In the genomic region with DNA sequence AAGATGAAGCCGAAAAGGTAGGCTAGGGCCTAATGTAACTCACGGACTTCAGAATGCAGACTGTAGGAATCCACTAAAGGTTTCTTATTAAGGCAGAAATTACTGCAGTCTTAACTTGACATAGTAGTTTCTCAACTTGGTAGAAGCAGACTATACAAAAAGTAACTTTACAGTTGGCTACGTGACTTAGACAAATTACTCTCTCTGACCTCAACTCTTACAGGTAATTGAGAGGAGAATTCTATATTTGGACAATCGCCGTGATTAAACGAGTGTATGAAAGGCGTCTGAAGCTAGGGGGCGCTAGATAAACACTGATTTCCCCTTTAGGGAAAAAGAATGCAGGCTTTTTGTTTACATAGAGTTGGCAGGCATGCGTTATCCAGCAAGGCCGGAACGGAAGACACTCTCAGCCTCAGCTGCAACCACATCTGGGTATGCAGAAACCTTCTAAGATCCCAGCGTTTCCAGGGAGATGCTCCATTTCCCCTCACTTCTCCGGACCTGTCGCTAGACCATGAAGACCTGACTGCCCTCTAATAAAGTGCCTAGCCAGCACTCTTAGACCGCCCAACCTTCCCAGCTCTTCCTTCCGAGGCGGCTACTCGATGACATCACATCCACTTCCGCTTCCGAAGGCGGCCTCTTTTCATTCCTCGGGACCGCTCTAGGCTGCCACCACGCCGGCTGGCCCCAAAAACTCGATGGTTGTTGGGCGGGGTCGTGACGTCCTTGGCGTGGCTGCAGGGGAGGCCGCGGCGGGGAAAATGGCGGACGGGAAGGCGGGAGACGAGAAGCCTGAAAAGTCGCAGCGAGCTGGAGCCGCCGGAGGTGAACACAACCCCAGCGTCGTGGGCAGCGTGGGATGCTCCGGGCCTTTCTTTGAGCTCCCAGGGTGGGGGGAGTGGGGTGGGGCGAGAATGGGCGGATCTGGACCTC, we compare ENCODE assay signal across 1 cellular context.
TF ChIP-seq lines count a peak whose summit lies in the region.

A gene with protein sequence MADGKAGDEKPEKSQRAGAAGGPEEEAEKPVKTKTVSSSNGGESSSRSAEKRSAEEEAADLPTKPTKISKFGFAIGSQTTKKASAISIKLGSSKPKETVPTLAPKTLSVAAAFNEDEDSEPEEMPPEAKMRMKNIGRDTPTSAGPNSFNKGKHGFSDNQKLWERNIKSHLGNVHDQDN (plus strand): TSS at position 732 of the 939 bp plus-strand sequence. CDS start 36 bp downstream, at position 768.

TF ChIP-seq in H1, 55 proteins besides CTCF, POLR2A, EP300 and RAD21 (continues in another document):
- TF ChIP-seq TAF7 (optimal IDR thresholded peaks at IDR 0.05; ENCODE audit: borderline replicate concordance, low read depth, low read length) (peak; percentile 95), YY1 (IDR thresholded peaks at IDR 0.05; ENCODE audit: low read depth, low read length) (peak; percentile 97), GABPA (IDR thresholded peaks at IDR 0.05; ENCODE audit: borderline replicate concordance, insufficient read depth, low read length) (peak; percentile 86), JUN (IDR thresholded peaks at IDR 0.05; ENCODE audit: low read depth, low read length) (peak; percentile 43; the same call in 1 of the 2 replicates), RXRA (IDR thresholded peaks at IDR 0.05; ENCODE audit: insufficient read depth, low read depth, low read length) (no peak), TCF12 (IDR thresholded peaks at IDR 0.05; ENCODE audit: low read depth, low read length) (no peak), MAFK (IDR thresholded peaks at IDR 0.05; ENCODE audit: low read depth, low read length) (peak; percentile 87), KDM1A (IDR thresholded peaks at IDR 0.05; ENCODE audit: borderline replicate concordance, low read length) (no peak), NRF1 (IDR thresholded peaks at IDR 0.05; ENCODE audit: low read depth, low read length) (no peak), TAF1 (IDR thresholded peaks at IDR 0.05; ENCODE audit: low read depth, low read length) (peak; percentile 97), POLR2AphosphoS5 (IDR thresholded peaks at IDR 0.05; ENCODE audit: low read depth, low read length) (peak; percentile 97), SIX5 (IDR thresholded peaks at IDR 0.05; ENCODE audit: low read depth, low read length) (peak; percentile 13; the same call in 1 of the 2 replicates), SP4 (IDR thresholded peaks at IDR 0.05; ENCODE audit: low read length) (0 out of 2 replicates have a peak, but pooled peaks have one; percentile 24), CEBPB (IDR thresholded peaks at IDR 0.05; ENCODE audit: low read depth, low read length) (no peak), SP1 (IDR thresholded peaks at IDR 0.05; ENCODE audit: low read depth, low read length) (peak; percentile 26; the same call in 1 of the 2 replicates), ASH2L (IDR thresholded peaks at IDR 0.05; ENCODE audit: low read length) (peak; percentile 93), KDM4A (IDR thresholded peaks at IDR 0.05; ENCODE audit: low read depth, low read length, severe bottlenecking) (peak; percentile 30), CTBP2 (IDR thresholded peaks at IDR 0.05; ENCODE audit: borderline replicate concordance, insufficient read depth, insufficient read length, low read length) (no peak), CBX8 (IDR thresholded peaks at IDR 0.05; ENCODE audit: borderline replicate concordance, low read depth, low read length) (no peak), EGR1 (IDR thresholded peaks at IDR 0.05; ENCODE audit: borderline replicate concordance, low read depth, low read length) (peak; percentile 92), TEAD4 (IDR thresholded peaks at IDR 0.05; ENCODE audit: low read depth, low read length) (peak; percentile 85), CREB1 (IDR thresholded peaks at IDR 0.05) (peak; percentile 93), RBBP5 (IDR thresholded peaks at IDR 0.05; ENCODE audit: borderline replicate concordance, low read depth, low read length) (peak; percentile 73), CBX5 (IDR thresholded peaks at IDR 0.05; ENCODE audit: low read depth, low read length) (no peak), JUND (IDR thresholded peaks at IDR 0.05; ENCODE audit: low read length) (peak; percentile 78), SP2 (IDR thresholded peaks at IDR 0.05; ENCODE audit: low read length) (peak; percentile 90), SAP30 (IDR thresholded peaks at IDR 0.05; ENCODE audit: insufficient read depth, insufficient replicate concordance, low read length) (peak; percentile 100), SIRT6 (IDR thresholded peaks at IDR 0.05; ENCODE audit: low read length) (peak; percentile 37), BACH1 (IDR thresholded peaks at IDR 0.05; ENCODE audit: low read length) (no peak), SRF (IDR thresholded peaks at IDR 0.05; ENCODE audit: low read depth, low read length) (no peak), BRCA1 (IDR thresholded peaks at IDR 0.05; ENCODE audit: low read depth, low read length) (no peak), FOSL1 (IDR thresholded peaks at IDR 0.05; ENCODE audit: insufficient read depth, low read depth, low read length) (no peak), ZNF274 (IDR thresholded peaks at IDR 0.05; ENCODE audit: borderline replicate concordance, extremely low read depth, low read length) (no peak), HDAC6 (IDR thresholded peaks at IDR 0.05; ENCODE audit: low read depth, low read length) (no peak), SIN3A (conservative IDR thresholded peaks at IDR 0.05 in 1 of 2, IDR thresholded peaks at IDR 0.05 in 1 of 2; ENCODE audit: low read depth in 1 of 2, low read length in 2 of 2) (peak; percentile 92 to 93), CHD2 (IDR thresholded peaks at IDR 0.05; ENCODE audit: low read length) (no peak), GTF2F1 (IDR thresholded peaks at IDR 0.05; ENCODE audit: borderline replicate concordance, low read depth, low read length) (0 out of 2 replicates have a peak, but pooled peaks have one; percentile 15), EZH2 (IDR thresholded peaks at IDR 0.05; ENCODE audit: low read depth, low read length, severe bottlenecking) (no peak), NANOG (IDR thresholded peaks at IDR 0.05; ENCODE audit: insufficient read depth, low read depth, low read length, poor library complexity, severe bottlenecking) (peak; percentile 29), CHD1 (IDR thresholded peaks at IDR 0.05; ENCODE audit: low read depth, low read length) (no peak), RFX5 (IDR thresholded peaks at IDR 0.05; ENCODE audit: borderline replicate concordance, low read depth, low read length) (no peak), SUZ12 (IDR thresholded peaks at IDR 0.05; ENCODE audit: low read length) (no peak), RNF2 (IDR thresholded peaks at IDR 0.05; ENCODE audit: borderline replicate concordance, low read depth, low read length, missing control alignments, poor library complexity, severe bottlenecking) (no peak), BCL11A (IDR thresholded peaks at IDR 0.05; ENCODE audit: low read depth in 2 of 2, low read length in 2 of 2) (no peak), HDAC2 (IDR thresholded peaks at IDR 0.05; ENCODE audit: borderline replicate concordance in 1 of 2, low read depth in 2 of 2, low read length in 2 of 2) (peak in 1 of 2 experiments; percentile 89; a peak in 2 of 4 replicates), KDM5A (IDR thresholded peaks at IDR 0.05; ENCODE audit: low read length) (peak; percentile 68)
- TF ChIP-seq, protein P1, sequence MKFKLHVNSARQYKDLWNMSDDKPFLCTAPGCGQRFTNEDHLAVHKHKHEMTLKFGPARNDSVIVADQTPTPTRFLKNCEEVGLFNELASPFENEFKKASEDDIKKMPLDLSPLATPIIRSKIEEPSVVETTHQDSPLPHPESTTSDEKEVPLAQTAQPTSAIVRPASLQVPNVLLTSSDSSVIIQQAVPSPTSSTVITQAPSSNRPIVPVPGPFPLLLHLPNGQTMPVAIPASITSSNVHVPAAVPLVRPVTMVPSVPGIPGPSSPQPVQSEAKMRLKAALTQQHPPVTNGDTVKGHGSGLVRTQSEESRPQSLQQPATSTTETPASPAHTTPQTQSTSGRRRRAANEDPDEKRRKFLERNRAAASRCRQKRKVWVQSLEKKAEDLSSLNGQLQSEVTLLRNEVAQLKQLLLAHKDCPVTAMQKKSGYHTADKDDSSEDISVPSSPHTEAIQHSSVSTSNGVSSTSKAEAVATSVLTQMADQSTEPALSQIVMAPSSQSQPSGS (IDR thresholded peaks at IDR 0.05; ENCODE audit: low read length): peak; percentile 98
- TF ChIP-seq, protein P2, sequence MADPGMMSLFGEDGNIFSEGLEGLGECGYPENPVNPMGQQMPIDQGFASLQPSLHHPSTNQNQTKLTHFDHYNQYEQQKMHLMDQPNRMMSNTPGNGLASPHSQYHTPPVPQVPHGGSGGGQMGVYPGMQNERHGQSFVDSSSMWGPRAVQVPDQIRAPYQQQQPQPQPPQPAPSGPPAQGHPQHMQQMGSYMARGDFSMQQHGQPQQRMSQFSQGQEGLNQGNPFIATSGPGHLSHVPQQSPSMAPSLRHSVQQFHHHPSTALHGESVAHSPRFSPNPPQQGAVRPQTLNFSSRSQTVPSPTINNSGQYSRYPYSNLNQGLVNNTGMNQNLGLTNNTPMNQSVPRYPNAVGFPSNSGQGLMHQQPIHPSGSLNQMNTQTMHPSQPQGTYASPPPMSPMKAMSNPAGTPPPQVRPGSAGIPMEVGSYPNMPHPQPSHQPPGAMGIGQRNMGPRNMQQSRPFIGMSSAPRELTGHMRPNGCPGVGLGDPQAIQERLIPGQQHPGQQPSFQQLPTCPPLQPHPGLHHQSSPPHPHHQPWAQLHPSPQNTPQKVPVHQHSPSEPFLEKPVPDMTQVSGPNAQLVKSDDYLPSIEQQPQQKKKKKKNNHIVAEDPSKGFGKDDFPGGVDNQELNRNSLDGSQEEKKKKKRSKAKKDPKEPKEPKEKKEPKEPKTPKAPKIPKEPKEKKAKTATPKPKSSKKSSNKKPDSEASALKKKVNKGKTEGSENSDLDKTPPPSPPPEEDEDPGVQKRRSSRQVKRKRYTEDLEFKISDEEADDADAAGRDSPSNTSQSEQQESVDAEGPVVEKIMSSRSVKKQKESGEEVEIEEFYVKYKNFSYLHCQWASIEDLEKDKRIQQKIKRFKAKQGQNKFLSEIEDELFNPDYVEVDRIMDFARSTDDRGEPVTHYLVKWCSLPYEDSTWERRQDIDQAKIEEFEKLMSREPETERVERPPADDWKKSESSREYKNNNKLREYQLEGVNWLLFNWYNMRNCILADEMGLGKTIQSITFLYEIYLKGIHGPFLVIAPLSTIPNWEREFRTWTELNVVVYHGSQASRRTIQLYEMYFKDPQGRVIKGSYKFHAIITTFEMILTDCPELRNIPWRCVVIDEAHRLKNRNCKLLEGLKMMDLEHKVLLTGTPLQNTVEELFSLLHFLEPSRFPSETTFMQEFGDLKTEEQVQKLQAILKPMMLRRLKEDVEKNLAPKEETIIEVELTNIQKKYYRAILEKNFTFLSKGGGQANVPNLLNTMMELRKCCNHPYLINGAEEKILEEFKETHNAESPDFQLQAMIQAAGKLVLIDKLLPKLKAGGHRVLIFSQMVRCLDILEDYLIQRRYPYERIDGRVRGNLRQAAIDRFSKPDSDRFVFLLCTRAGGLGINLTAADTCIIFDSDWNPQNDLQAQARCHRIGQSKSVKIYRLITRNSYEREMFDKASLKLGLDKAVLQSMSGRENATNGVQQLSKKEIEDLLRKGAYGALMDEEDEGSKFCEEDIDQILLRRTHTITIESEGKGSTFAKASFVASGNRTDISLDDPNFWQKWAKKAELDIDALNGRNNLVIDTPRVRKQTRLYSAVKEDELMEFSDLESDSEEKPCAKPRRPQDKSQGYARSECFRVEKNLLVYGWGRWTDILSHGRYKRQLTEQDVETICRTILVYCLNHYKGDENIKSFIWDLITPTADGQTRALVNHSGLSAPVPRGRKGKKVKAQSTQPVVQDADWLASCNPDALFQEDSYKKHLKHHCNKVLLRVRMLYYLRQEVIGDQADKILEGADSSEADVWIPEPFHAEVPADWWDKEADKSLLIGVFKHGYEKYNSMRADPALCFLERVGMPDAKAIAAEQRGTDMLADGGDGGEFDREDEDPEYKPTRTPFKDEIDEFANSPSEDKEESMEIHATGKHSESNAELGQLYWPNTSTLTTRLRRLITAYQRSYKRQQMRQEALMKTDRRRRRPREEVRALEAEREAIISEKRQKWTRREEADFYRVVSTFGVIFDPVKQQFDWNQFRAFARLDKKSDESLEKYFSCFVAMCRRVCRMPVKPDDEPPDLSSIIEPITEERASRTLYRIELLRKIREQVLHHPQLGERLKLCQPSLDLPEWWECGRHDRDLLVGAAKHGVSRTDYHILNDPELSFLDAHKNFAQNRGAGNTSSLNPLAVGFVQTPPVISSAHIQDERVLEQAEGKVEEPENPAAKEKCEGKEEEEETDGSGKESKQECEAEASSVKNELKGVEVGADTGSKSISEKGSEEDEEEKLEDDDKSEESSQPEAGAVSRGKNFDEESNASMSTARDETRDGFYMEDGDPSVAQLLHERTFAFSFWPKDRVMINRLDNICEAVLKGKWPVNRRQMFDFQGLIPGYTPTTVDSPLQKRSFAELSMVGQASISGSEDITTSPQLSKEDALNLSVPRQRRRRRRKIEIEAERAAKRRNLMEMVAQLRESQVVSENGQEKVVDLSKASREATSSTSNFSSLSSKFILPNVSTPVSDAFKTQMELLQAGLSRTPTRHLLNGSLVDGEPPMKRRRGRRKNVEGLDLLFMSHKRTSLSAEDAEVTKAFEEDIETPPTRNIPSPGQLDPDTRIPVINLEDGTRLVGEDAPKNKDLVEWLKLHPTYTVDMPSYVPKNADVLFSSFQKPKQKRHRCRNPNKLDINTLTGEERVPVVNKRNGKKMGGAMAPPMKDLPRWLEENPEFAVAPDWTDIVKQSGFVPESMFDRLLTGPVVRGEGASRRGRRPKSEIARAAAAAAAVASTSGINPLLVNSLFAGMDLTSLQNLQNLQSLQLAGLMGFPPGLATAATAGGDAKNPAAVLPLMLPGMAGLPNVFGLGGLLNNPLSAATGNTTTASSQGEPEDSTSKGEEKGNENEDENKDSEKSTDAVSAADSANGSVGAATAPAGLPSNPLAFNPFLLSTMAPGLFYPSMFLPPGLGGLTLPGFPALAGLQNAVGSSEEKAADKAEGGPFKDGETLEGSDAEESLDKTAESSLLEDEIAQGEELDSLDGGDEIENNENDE (IDR thresholded peaks at IDR 0.05; ENCODE audit: insufficient replicate concordance, low read length): no peak
- TF ChIP-seq, protein P3, sequence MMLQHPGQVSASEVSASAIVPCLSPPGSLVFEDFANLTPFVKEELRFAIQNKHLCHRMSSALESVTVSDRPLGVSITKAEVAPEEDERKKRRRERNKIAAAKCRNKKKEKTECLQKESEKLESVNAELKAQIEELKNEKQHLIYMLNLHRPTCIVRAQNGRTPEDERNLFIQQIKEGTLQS (IDR thresholded peaks at IDR 0.05; ENCODE audit: insufficient read depth, low read depth, low read length): no peak
- TF ChIP-seq, protein P4, sequence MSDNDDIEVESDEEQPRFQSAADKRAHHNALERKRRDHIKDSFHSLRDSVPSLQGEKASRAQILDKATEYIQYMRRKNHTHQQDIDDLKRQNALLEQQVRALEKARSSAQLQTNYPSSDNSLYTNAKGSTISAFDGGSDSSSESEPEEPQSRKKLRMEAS (IDR thresholded peaks at IDR 0.05): peak; percentile 74
- TF ChIP-seq, protein P5, sequence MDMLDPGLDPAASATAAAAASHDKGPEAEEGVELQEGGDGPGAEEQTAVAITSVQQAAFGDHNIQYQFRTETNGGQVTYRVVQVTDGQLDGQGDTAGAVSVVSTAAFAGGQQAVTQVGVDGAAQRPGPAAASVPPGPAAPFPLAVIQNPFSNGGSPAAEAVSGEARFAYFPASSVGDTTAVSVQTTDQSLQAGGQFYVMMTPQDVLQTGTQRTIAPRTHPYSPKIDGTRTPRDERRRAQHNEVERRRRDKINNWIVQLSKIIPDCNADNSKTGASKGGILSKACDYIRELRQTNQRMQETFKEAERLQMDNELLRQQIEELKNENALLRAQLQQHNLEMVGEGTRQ (IDR thresholded peaks at IDR 0.05; ENCODE audit: low read length): no peak
